ENCODE assay signal across 8 cellular contexts in the genomic region with DNA sequence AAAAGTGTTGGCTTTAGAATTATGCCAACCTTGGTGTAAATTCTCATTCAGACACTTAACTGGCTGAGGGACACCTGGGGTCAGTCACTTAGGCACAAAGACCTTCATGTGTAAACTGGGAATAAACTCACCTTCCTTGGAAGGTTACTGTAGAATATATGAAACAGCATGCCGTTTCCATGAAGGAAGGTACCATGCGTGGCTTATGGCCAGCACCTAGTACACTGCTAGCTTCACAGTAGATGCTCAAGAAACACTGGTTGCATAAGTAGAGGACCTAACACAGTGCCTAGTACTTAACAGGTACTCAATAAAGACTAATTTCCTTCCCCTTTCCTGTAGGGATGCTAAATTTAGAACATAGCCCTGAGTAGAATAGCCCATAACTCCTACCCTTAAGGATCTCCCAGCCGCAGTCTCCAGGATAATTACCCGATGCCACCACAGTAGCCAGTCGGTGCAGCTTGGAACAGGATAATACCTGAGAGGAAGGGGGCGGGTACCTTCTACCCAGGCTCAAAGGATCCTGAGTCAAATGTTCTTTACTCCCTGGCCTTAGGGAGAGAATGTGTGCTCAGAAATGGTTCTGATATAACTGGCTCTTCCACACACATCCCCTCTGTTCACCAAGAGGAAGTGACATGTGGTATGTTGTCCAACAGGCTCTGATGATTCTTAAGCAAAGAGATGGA. TPM values are rescaled to one million over a fixed set of nuclear protein-coding genes. Genes with fewer than 3 reads are reported as not detected.
DNase-seq lines count a peak whose midpoint lies in the region; ATAC-seq and TF ChIP-seq lines count a peak whose summit lies in the region.

No MANE protein-coding gene starts in this region.

- TF ChIP-seq POLR2A in vagina (IDR thresholded peaks at IDR 0.05): no peak

- TF ChIP-seq CTCF in left ventricle myocardium inferior (IDR thresholded peaks at IDR 0.05; ENCODE audit: borderline replicate concordance): no peak
- TF ChIP-seq CTCF in ascending aorta (IDR thresholded peaks at IDR 0.05): no peak
- TF ChIP-seq CTCF in lung (IDR thresholded peaks at IDR 0.05; ENCODE audit: control extremely low read depth, extremely low read depth): no peak
- no peak for TF ChIP-seq CTCF in vagina (IDR thresholded peaks at IDR 0.05)

- H3K27ac ChIP-seq in left ventricle myocardium inferior (replicated peaks) (peak overlapping the region; percentile 99), ascending aorta (peak overlapping the region; percentile 95 to 98), lung (ENCODE audit: low read depth in 1 of 2, low read length in 1 of 2) (peak overlapping the region; percentile 98 to 99), vagina (peak overlapping the region; percentile 99)

- H3K9me3 ChIP-seq in left ventricle myocardium inferior (replicated peaks) (no peaks in the 10 kb centered on the region), ascending aorta (no peaks in the 10 kb centered on the region), lung (ENCODE audit: control insufficient read depth in 2 of 2, insufficient read depth in 1 of 2, low read length in 1 of 2) (no peaks in the 10 kb centered on the region), vagina (no peaks in the 10 kb centered on the region)

- H3K4me1 ChIP-seq in left ventricle myocardium inferior (peaks cover 92% of the 10 kb centered on the region), ascending aorta (peaks cover 0 to 44% of the 10 kb centered on the region in 2 donors), lung (ENCODE audit: control insufficient read depth in 2 of 2, insufficient read depth in 2 of 2, low read length in 2 of 2) (peaks cover 12 to 30% of the 10 kb centered on the region in 2 donors), vagina (peaks cover 81% of the 10 kb centered on the region)

- 36 to 39% methylated on average over 6 of the region's 6 CpGs for WGBS in lung, 2 donors

- ATAC-seq in Right ventricle myocardium inferior (no peak), lung (ENCODE audit: insufficient read depth, low FRiP score) (no peak)

- H3K36me3 ChIP-seq in left ventricle myocardium inferior (peaks cover 40% of the 10 kb centered on the region), ascending aorta (peaks cover 2 to 24% of the 10 kb centered on the region in 2 donors), lung (ENCODE audit: control insufficient read depth in 2 of 2, insufficient read depth in 2 of 2, low read length in 2 of 2) (peaks cover 4 to 17% of the 10 kb centered on the region in 2 donors), vagina (peaks cover 0 to 12% of the 10 kb centered on the region in 2 donors)

- H3K27me3 ChIP-seq in left ventricle myocardium inferior (ENCODE audit: low read depth): no peaks in the 10 kb centered on the region
- H3K27me3 ChIP-seq in ascending aorta: no peaks in the 10 kb centered on the region
- H3K27me3 ChIP-seq in lung (ENCODE audit: control insufficient read depth, insufficient read depth): no peaks in the 10 kb centered on the region
- no peaks in the 10 kb centered on the region for H3K27me3 ChIP-seq in vagina

- intact Hi-C loops in left ventricle myocardium inferior (cut with micrococcal nuclease) (no loop called here), Right ventricle myocardium inferior (cut with DNase I) (no loop called here), ascending aorta (cut with DNase I) (no loop called here), vagina (cut with DNase I) (no loop called here)

- H3K4me3 ChIP-seq in left ventricle myocardium inferior (peak overlapping the region; percentile 85), ascending aorta (peak overlapping the region; percentile 71 to 82), lung (peak overlapping the region; percentile 83), vagina (peak overlapping the region; percentile 72 to 76)

- DNase-seq in left ventricle myocardium inferior (no peak), Right ventricle myocardium inferior (ENCODE audit: missing footprints) (no peak), ascending aorta (ENCODE audit: low spot score in 2 of 2) (no peak), lung (ENCODE audit: low spot score) (peak; percentile 44), vagina (ENCODE audit: extremely low spot score in 2 of 2) (peak in 1 of 2 donors; percentile 84), putamen (ENCODE audit: low spot score) (no peak), foreskin melanocyte (no peak), GOT3 (lab: John Stamatoyannopoulos, UW) (no peak)

RNA-seq across cellular contexts. Expression of gene BCL2L1, which starts 3.6 kb away (rescaled TPM):
- total RNA-seq in left ventricle myocardium inferior (53.2 TPM), Right ventricle myocardium inferior (55.2 TPM), ascending aorta (200 TPM), lung (100 to 1,000 TPM; 113 to 150 TPM), vagina (57.2 TPM)
- 100 to 1,000 TPM; 107 to 120 TPM for polyA plus RNA-seq in lung

RNA-seq across cellular contexts. Expression of gene TPX2, which starts 20.0 kb away (rescaled TPM):
- 0.71 TPM for total RNA-seq in left ventricle myocardium inferior
- 1.2 TPM for total RNA-seq in Right ventricle myocardium inferior
- total RNA-seq in ascending aorta: not detected
- 1 to 10 TPM; 1.6 to 6.5 TPM for total RNA-seq in lung
- polyA plus RNA-seq in lung: 1 to 10 TPM; 2.0 to 2.1 TPM
- total RNA-seq in vagina: 6.1 TPM
